In the genomic region with DNA sequence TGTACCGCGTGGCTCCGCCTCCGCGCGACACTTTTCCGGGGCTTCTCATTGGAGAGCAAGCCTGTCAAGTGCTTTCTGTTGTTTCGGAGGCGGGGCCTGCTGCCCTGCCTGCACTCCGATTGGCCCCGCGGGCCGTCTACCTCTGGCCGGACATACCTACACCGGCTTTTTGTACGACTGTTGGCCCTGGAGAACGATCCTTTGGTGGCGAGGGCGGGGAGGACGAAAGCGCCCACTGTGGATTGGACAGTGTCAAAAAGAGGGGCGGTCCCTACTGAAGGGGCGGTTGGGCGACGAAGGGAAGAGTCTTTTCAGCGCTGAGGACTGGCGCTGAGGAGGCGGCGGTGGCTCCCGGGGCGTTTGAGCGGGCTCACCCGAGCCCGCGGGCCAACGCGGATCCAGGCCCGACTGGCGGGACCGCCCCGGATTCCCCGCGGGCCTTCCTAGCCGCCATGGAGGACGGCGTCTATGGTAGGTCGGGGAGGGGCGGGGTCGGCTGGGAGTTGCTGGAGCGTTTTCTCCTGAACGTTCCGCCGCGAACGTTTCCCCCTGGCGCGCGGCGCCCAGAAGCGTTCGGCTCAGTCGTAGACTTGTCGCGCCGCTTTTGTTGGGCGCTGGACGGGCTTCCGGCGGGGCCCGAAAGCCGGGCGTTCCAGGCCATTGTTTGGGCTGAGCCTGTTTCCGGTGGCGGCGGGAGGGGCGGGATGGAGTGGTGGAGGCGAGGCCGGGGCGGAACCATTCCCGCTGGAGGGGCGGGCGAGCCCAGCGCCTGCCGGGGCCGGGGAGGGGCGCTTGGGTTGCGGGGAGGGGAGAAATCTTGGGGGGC, we compare ENCODE assay signal across 1 cellular context.
TF ChIP-seq lines count a peak whose summit lies in the region.

A gene with protein sequence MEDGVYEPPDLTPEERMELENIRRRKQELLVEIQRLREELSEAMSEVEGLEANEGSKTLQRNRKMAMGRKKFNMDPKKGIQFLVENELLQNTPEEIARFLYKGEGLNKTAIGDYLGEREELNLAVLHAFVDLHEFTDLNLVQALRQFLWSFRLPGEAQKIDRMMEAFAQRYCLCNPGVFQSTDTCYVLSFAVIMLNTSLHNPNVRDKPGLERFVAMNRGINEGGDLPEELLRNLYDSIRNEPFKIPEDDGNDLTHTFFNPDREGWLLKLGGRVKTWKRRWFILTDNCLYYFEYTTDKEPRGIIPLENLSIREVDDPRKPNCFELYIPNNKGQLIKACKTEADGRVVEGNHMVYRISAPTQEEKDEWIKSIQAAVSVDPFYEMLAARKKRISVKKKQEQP (plus strand): TSS at position 314 of the 826 bp plus-strand sequence. CDS start 139 bp downstream, at position 453.

TF ChIP-seq in K562, 482 proteins besides CTCF, POLR2A, EP300 and RAD21 (continued from another document and continues in another):
- TF ChIP-seq ZBTB17 (CRISPR knock-in tag; IDR thresholded peaks at IDR 0.05) = peak; percentile 63; the same call in 1 of the 2 replicates
- peak; percentile 89 for TF ChIP-seq ATF7 (IDR thresholded peaks at IDR 0.05)
- TF ChIP-seq, protein P1, sequence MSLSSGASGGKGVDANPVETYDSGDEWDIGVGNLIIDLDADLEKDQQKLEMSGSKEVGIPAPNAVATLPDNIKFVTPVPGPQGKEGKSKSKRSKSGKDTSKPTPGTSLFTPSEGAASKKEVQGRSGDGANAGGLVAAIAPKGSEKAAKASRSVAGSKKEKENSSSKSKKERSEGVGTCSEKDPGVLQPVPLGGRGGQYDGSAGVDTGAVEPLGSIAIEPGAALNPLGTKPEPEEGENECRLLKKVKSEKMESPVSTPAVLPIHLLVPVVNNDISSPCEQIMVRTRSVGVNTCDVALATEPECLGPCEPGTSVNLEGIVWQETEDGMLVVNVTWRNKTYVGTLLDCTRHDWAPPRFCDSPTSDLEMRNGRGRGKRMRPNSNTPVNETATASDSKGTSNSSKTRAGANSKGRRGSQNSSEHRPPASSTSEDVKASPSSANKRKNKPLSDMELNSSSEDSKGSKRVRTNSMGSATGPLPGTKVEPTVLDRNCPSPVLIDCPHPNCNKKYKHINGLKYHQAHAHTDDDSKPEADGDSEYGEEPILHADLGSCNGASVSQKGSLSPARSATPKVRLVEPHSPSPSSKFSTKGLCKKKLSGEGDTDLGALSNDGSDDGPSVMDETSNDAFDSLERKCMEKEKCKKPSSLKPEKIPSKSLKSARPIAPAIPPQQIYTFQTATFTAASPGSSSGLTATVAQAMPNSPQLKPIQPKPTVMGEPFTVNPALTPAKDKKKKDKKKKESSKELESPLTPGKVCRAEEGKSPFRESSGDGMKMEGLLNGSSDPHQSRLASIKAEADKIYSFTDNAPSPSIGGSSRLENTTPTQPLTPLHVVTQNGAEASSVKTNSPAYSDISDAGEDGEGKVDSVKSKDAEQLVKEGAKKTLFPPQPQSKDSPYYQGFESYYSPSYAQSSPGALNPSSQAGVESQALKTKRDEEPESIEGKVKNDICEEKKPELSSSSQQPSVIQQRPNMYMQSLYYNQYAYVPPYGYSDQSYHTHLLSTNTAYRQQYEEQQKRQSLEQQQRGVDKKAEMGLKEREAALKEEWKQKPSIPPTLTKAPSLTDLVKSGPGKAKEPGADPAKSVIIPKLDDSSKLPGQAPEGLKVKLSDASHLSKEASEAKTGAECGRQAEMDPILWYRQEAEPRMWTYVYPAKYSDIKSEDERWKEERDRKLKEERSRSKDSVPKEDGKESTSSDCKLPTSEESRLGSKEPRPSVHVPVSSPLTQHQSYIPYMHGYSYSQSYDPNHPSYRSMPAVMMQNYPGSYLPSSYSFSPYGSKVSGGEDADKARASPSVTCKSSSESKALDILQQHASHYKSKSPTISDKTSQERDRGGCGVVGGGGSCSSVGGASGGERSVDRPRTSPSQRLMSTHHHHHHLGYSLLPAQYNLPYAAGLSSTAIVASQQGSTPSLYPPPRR (CRISPR knock-in tag; IDR thresholded peaks at IDR 0.05; ENCODE audit: borderline replicate concordance) = no peak
- TF ChIP-seq, protein P2, sequence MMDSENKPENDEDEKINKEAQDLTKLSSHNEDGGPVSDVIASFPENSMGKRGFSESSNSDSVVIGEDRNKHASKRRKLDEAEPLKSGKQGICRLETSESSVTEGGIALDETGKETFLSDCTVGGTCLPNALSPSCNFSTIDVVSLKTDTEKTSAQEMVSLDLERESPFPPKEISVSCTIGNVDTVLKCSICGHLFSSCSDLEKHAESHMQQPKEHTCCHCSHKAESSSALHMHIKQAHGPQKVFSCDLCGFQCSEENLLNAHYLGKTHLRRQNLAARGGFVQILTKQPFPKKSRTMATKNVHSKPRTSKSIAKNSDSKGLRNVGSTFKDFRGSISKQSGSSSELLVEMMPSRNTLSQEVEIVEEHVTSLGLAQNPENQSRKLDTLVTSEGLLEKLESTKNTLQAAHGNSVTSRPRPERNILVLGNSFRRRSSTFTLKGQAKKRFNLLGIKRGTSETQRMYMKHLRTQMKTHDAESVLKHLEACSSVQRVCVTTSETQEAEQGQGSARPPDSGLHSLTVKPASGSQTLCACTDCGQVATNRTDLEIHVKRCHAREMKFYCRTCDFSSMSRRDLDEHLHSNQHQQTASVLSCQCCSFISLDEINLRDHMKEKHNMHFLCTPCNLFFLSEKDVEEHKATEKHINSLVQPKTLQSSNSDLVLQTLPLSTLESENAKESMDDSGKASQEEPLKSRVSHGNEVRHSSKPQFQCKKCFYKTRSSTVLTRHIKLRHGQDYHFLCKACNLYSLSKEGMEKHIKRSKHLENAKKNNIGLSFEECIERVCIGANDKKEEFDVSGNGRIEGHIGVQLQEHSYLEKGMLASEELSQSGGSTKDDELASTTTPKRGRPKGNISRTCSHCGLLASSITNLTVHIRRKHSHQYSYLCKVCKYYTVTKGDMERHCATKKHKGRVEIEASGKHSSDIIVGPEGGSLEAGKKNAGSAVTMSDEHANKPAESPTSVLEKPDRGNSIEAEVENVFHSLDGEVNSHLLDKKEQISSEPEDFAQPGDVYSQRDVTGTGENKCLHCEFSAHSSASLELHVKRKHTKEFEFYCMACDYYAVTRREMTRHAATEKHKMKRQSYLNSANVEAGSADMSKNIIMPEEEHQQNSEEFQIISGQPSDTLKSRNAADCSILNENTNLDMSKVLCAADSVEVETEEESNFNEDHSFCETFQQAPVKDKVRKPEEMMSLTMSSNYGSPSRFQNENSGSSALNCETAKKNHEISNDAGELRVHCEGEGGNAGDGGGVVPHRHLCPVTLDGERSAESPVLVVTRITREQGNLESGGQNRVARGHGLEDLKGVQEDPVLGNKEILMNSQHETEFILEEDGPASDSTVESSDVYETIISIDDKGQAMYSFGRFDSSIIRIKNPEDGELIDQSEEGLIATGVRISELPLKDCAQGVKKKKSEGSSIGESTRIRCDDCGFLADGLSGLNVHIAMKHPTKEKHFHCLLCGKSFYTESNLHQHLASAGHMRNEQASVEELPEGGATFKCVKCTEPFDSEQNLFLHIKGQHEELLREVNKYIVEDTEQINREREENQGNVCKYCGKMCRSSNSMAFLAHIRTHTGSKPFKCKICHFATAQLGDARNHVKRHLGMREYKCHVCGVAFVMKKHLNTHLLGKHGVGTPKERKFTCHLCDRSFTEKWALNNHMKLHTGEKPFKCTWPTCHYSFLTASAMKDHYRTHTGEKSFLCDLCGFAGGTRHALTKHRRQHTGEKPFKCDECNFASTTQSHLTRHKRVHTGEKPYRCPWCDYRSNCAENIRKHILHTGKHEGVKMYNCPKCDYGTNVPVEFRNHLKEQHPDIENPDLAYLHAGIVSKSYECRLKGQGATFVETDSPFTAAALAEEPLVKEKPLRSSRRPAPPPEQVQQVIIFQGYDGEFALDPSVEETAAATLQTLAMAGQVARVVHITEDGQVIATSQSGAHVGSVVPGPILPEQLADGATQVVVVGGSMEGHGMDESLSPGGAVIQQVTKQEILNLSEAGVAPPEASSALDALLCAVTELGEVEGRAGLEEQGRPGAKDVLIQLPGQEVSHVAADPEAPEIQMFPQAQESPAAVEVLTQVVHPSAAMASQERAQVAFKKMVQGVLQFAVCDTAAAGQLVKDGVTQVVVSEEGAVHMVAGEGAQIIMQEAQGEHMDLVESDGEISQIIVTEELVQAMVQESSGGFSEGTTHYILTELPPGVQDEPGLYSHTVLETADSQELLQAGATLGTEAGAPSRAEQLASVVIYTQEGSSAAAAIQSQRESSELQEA (IDR thresholded peaks at IDR 0.05; ENCODE audit: low read depth) = no peak
- TF ChIP-seq ZNF668 (CRISPR knock-in tag; IDR thresholded peaks at IDR 0.05) = peak; percentile 24; the same call in 1 of the 2 replicates
- TF ChIP-seq ETV5 (CRISPR knock-in tag; IDR thresholded peaks at IDR 0.05; ENCODE audit: low read depth) = peak; percentile 89
- TF ChIP-seq, protein P3, sequence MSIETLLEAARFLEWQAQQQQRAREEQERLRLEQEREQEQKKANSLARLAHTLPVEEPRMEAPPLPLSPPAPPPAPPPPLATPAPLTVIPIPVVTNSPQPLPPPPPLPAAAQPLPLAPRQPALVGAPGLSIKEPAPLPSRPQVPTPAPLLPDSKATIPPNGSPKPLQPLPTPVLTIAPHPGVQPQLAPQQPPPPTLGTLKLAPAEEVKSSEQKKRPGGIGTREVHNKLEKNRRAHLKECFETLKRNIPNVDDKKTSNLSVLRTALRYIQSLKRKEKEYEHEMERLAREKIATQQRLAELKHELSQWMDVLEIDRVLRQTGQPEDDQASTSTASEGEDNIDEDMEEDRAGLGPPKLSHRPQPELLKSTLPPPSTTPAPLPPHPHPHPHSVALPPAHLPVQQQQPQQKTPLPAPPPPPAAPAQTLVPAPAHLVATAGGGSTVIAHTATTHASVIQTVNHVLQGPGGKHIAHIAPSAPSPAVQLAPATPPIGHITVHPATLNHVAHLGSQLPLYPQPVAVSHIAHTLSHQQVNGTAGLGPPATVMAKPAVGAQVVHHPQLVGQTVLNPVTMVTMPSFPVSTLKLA (conservative IDR thresholded peaks at IDR 0.05) = peak; percentile 85 to 87; a peak in 2 of 4 replicates
- peak; percentile 96 for TF ChIP-seq SUPT5H (IDR thresholded peaks at IDR 0.05)
- TF ChIP-seq POU5F1 (IDR thresholded peaks at IDR 0.05; ENCODE audit: borderline replicate concordance, low read depth, low read length, partially characterized antibody) = no peak
- peak; percentile 84 for TF ChIP-seq ZFX (CRISPR knock-in tag; IDR thresholded peaks at IDR 0.05)
- no peak for TF ChIP-seq ZNF134 (CRISPR knock-in tag; conservative IDR thresholded peaks at IDR 0.05)
- TF ChIP-seq ZNF778 (CRISPR knock-in tag; IDR thresholded peaks at IDR 0.05) = no peak
- TF ChIP-seq SMAD2 (IDR thresholded peaks at IDR 0.05; ENCODE audit: low read depth, low read length) = no peak
- peak; percentile 62; the same call in 1 of the 2 replicates for TF ChIP-seq ZSCAN32 (CRISPR knock-in tag; IDR thresholded peaks at IDR 0.05)
- TF ChIP-seq, protein P4, sequence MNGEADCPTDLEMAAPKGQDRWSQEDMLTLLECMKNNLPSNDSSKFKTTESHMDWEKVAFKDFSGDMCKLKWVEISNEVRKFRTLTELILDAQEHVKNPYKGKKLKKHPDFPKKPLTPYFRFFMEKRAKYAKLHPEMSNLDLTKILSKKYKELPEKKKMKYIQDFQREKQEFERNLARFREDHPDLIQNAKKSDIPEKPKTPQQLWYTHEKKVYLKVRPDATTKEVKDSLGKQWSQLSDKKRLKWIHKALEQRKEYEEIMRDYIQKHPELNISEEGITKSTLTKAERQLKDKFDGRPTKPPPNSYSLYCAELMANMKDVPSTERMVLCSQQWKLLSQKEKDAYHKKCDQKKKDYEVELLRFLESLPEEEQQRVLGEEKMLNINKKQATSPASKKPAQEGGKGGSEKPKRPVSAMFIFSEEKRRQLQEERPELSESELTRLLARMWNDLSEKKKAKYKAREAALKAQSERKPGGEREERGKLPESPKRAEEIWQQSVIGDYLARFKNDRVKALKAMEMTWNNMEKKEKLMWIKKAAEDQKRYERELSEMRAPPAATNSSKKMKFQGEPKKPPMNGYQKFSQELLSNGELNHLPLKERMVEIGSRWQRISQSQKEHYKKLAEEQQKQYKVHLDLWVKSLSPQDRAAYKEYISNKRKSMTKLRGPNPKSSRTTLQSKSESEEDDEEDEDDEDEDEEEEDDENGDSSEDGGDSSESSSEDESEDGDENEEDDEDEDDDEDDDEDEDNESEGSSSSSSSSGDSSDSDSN (IDR thresholded peaks at IDR 0.05; ENCODE audit: borderline replicate concordance in 1 of 2, low read depth in 2 of 2, low read length in 2 of 2) = no peak
- TF ChIP-seq, protein P5, sequence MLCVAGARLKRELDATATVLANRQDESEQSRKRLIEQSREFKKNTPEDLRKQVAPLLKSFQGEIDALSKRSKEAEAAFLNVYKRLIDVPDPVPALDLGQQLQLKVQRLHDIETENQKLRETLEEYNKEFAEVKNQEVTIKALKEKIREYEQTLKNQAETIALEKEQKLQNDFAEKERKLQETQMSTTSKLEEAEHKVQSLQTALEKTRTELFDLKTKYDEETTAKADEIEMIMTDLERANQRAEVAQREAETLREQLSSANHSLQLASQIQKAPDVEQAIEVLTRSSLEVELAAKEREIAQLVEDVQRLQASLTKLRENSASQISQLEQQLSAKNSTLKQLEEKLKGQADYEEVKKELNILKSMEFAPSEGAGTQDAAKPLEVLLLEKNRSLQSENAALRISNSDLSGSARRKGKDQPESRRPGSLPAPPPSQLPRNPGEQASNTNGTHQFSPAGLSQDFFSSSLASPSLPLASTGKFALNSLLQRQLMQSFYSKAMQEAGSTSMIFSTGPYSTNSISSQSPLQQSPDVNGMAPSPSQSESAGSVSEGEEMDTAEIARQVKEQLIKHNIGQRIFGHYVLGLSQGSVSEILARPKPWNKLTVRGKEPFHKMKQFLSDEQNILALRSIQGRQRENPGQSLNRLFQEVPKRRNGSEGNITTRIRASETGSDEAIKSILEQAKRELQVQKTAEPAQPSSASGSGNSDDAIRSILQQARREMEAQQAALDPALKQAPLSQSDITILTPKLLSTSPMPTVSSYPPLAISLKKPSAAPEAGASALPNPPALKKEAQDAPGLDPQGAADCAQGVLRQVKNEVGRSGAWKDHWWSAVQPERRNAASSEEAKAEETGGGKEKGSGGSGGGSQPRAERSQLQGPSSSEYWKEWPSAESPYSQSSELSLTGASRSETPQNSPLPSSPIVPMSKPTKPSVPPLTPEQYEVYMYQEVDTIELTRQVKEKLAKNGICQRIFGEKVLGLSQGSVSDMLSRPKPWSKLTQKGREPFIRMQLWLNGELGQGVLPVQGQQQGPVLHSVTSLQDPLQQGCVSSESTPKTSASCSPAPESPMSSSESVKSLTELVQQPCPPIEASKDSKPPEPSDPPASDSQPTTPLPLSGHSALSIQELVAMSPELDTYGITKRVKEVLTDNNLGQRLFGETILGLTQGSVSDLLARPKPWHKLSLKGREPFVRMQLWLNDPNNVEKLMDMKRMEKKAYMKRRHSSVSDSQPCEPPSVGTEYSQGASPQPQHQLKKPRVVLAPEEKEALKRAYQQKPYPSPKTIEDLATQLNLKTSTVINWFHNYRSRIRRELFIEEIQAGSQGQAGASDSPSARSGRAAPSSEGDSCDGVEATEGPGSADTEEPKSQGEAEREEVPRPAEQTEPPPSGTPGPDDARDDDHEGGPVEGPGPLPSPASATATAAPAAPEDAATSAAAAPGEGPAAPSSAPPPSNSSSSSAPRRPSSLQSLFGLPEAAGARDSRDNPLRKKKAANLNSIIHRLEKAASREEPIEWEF (CRISPR knock-in tag; IDR thresholded peaks at IDR 0.05) = no peak
- TF ChIP-seq, protein P6, sequence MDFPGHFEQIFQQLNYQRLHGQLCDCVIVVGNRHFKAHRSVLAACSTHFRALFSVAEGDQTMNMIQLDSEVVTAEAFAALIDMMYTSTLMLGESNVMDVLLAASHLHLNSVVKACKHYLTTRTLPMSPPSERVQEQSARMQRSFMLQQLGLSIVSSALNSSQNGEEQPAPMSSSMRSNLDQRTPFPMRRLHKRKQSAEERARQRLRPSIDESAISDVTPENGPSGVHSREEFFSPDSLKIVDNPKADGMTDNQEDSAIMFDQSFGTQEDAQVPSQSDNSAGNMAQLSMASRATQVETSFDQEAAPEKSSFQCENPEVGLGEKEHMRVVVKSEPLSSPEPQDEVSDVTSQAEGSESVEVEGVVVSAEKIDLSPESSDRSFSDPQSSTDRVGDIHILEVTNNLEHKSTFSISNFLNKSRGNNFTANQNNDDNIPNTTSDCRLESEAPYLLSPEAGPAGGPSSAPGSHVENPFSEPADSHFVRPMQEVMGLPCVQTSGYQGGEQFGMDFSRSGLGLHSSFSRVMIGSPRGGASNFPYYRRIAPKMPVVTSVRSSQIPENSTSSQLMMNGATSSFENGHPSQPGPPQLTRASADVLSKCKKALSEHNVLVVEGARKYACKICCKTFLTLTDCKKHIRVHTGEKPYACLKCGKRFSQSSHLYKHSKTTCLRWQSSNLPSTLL (IDR thresholded peaks at IDR 0.05) = no peak
- TF ChIP-seq ZNF445 (CRISPR knock-in tag; IDR thresholded peaks at IDR 0.05; ENCODE audit: low read depth) = no peak
- TF ChIP-seq ZC3H8 (IDR thresholded peaks at IDR 0.05) = no peak
